ENCODE assay signal across 8 cellular contexts in the genomic region with DNA sequence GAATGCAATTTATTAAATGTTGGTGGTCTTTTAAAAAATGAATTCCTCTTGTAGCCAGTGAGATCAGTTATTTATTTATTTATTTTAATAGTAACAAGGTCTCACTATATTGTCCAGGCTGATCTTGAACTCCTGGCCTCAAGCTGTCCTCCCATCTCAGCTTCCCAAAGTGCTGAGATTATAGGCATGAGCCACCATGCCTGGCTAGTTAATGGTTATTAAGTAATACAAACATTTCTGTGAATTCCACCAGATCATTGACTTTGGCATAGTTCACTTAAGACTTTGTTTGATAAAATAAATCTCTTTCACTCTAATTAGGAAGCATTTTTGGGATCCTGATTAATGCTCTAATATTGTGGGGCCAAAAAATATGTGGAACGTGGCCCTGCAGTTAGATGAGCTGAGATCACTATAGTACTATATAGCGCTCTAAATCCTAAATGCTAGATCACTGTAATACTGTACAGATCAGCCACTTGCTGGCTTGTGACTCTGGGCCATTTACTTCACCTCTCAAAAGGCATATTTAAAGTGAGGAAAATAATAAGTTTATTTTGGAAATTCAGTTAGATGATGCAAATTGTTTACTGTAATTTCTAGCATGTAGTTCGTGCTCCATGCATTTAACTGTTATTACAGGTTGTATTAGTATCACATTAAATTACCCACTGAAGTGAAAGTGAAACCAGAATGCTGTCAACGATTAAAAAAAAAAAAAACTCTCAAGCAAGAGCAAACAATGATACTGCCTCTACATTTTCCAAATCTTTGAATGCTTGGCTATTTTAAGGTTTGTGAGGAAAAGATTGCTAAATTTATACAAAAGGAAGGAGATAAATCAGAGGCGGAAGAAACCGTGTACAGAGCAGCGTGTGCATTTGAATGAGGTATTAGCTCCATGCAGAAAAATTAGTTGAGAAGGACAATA. TPM values are rescaled to one million over a fixed set of nuclear protein-coding genes. Genes with fewer than 3 reads are reported as not detected.
A peak's percentile ranks its signal among the peaks of the same experiment; 100 is the strongest.
DNase-seq lines count a peak whose midpoint lies in the region; ATAC-seq and TF ChIP-seq lines count a peak whose summit lies in the region.

No MANE protein-coding gene starts in this region.

- H3K36me3 ChIP-seq in A673 (ENCODE audit: insufficient read depth, low read length, poor library complexity, severe bottlenecking), result no peaks in the 10 kb centered on the region
- H3K36me3 ChIP-seq in upper lobe of right lung, result no peaks in the 10 kb centered on the region

- no TSS peak for BruUV-seq in A673 (replicated peaks; lab: Mats Ljungman, UMichigan)

- H3K27me3 ChIP-seq in A673 (replicated peaks; ENCODE audit: insufficient read depth, low read depth, low read length, poor library complexity) (no peaks in the 10 kb centered on the region), upper lobe of right lung (no peaks in the 10 kb centered on the region)

- TF ChIP-seq CTCF in A673 (conservative IDR thresholded peaks at IDR 0.05; ENCODE audit: low read depth, low read length) (no peak), upper lobe of right lung (IDR thresholded peaks at IDR 0.05) (no peak)

- CTCF ChIA-PET in A673 (lab: Charles Lee), result interaction anchor here (0.6 kb wide), 1 partner anchor 12 kb away, joined by 3 read pairs; no protein-coding TSS in a partner anchor

- peaks cover 17% of the 10 kb centered on the region for H3K4me1 Mint-ChIP-seq in activated naive CD8-positive, alpha-beta T cell (ENCODE audit: low read depth)

- peak overlapping the region; percentile 98 for H3K4me3 Mint-ChIP-seq in activated naive CD8-positive, alpha-beta T cell

- intact Hi-C loops in A673 (cut with micrococcal nuclease; ENCODE audit: unreplicated experiment) (no loop called here), left colon (cut with DNase I, micrococcal nuclease) (no loop called here), upper lobe of right lung (cut with DNase I) (no loop called here)

- no peak for DNase-seq in A673 (ENCODE audit: low spot score)
- DNase-seq in left colon, result no peak
- DNase-seq in upper lobe of right lung, result no peak
- DNase-seq in stimulated activated naive CD4-positive, alpha-beta T cell treated with Interleukin-2 at 50 U/mL for 16 hours (lab: John Stamatoyannopoulos, UW), result no peak
- no peak for DNase-seq in middle frontal gyrus (ENCODE audit: extremely low spot score, low spot score)

- H3K9me3 ChIP-seq in A673 (ENCODE audit: low read depth, low read length, poor library complexity, severe bottlenecking) (no peaks in the 10 kb centered on the region), upper lobe of right lung (no peaks in the 10 kb centered on the region)

- peak overlapping the region; percentile 97 for H3K27ac Mint-ChIP-seq in activated naive CD8-positive, alpha-beta T cell

- POLR2A ChIA-PET in A673 (lab: Charles Lee; ENCODE audit: low non-redundant PET), result no interaction called here

- no peaks in the 10 kb centered on the region for H3K9me3 Mint-ChIP-seq in activated naive CD8-positive, alpha-beta T cell (ENCODE audit: low read depth)

- peaks cover 39% of the 10 kb centered on the region for H3K4me1 ChIP-seq in A673 (ENCODE audit: insufficient read depth, low read length, poor library complexity, severe bottlenecking)
- peaks cover 15% of the 10 kb centered on the region for H3K4me1 ChIP-seq in upper lobe of right lung

- peaks cover 2% of the 10 kb centered on the region for H3K36me3 Mint-ChIP-seq in activated naive CD8-positive, alpha-beta T cell

- no peaks in the 10 kb centered on the region for H3K27me3 Mint-ChIP-seq in activated naive CD8-positive, alpha-beta T cell

- H3K4me3 ChIP-seq in A673 (ENCODE audit: low read depth, low read length, poor library complexity, severe bottlenecking) (peak overlapping the region; percentile 47), upper lobe of right lung (peak overlapping the region; percentile 61)

- ATAC-seq in HG03108 (IDR thresholded peaks at IDR 0.05; ENCODE audit: unreplicated experiment), result peak; percentile 40
- ATAC-seq in left colon, result peak; percentile 79
- ATAC-seq in upper lobe of right lung, result peak; percentile 24
- ATAC-seq in GM18858 (IDR thresholded peaks at IDR 0.05; ENCODE audit: unreplicated experiment), result no peak

- H3K27ac ChIP-seq in A673 (ENCODE audit: low read depth, low read length, poor library complexity, severe bottlenecking) (peak overlapping the region; percentile 78), upper lobe of right lung (peak overlapping the region; percentile 88)

RNA-seq across cellular contexts. Expression of a gene that starts 15.9 kb away (rescaled TPM):
- total RNA-seq in A673 (2021) (30.4 and 40.3 TPM in 2 replicates), left colon (10 to 100 TPM; 33.8 to 54.1 TPM), upper lobe of right lung (41.2 TPM)

RNA-seq across cellular contexts. Expression of a gene that starts 22.1 kb away (rescaled TPM):
- total RNA-seq in A673 (2021), result 52.2 and 78.4 TPM in 2 replicates
- total RNA-seq in left colon, result 100 to 1,000 TPM in 1 of 2 donors, 10 to 100 TPM in 1; 57.1 to 245 TPM
- 478 TPM for total RNA-seq in upper lobe of right lung
